In genomic region chr17:79391808-79392233, GRCh38 we compare ENCODE assay signal across 9 cellular contexts.
DNase-seq lines count a peak whose midpoint lies in the region; ATAC-seq and TF ChIP-seq lines count a peak whose summit lies in the region.
"Had no signal": no experiment of that assay in that cellular context is flagged by ENCODE, and none has a peak within 500 bp of the region (broad histone marks: within the 10 kb centered on the region; RNA-seq: fewer than 3 reads in every experiment).

No MANE protein-coding gene starts in this region.

- H2AFZ ChIP-seq in osteoblast (ENCODE audit: low read length) = no peak overlapping the region

- H3K4me2 ChIP-seq in osteoblast (ENCODE audit: insufficient read depth, low read length) = no peak overlapping the region

- TF ChIP-seq CTCF in RWPE2 (IDR thresholded peaks at IDR 0.05; ENCODE audit: poor library complexity, severe bottlenecking) (peak; percentile 83), foreskin keratinocyte (conservative IDR thresholded peaks at IDR 0.05) (peak; percentile 77), osteoblast (IDR thresholded peaks at IDR 0.05; ENCODE audit: extremely low read depth, low read depth, low read length) (peak; percentile 83), thyroid gland (IDR thresholded peaks at IDR 0.05) (peak; percentile 55 to 94 (median 81))

- H3K27ac ChIP-seq in RWPE2 (ENCODE audit: poor library complexity, severe bottlenecking) (no peak overlapping the region), foreskin keratinocyte (no peak overlapping the region), osteoblast (ENCODE audit: low read depth, low read length) (no peak overlapping the region), thyroid gland (no peak overlapping the region)

- H3K36me3 ChIP-seq in RWPE2 (ENCODE audit: low read depth) = no peaks in the 10 kb centered on the region
- H3K36me3 ChIP-seq in osteoblast (ENCODE audit: insufficient read depth, low read length) = no peaks in the 10 kb centered on the region
- H3K36me3 ChIP-seq in thyroid gland = no peaks in the 10 kb centered on the region

- H3K79me2 ChIP-seq in osteoblast (ENCODE audit: insufficient read depth, low read length) = no peaks in the 10 kb centered on the region

- DNase-seq in DMS153 (lab: John Stamatoyannopoulos, UW) (peak; percentile 8), M059J (ENCODE audit: low read depth) (peak; percentile 50), RWPE2 (ENCODE audit: low spot score) (no peak), foreskin keratinocyte (peak in 1 of 2 donors; percentile 19), osteoblast (ENCODE audit: insufficient read length, low spot score, missing footprints) (peak; percentile 96), thyroid gland (peak; percentile 70 to 78)
- peak; percentile 45 for DNase-seq in activated T-helper 2 cell treated with anti-CD3 and anti-CD28 coated beads, Interferon-gamma antibody, Interleukin-2, Interleukin-4, amounts not matched to agents 10 μg/mL and 5 μg/mL and 100 μg/mL, durations not matched to agents 14 hours and 24 hours and 36 hours (ENCODE audit: low spot score)

- H3K36me3 Mint-ChIP-seq in activated T-helper 2 cell treated with anti-CD3 and anti-CD28 coated beads, Interferon-gamma antibody, Interleukin-2, Interleukin-4, amounts not matched to agents 10 μg/mL and 5 μg/mL and 100 μg/mL, durations not matched to agents 14 hours and 24 hours and 36 hours (ENCODE audit: low read depth) = no peaks in the 10 kb centered on the region

- peaks cover 75% of the 10 kb centered on the region for H3K27me3 ChIP-seq in RWPE2 (ENCODE audit: insufficient read depth, poor library complexity, severe bottlenecking)
- peaks cover 51% of the 10 kb centered on the region for H3K27me3 ChIP-seq in foreskin keratinocyte
- peaks cover 21% of the 10 kb centered on the region for H3K27me3 ChIP-seq in osteoblast (ENCODE audit: insufficient read depth, low read length)
- peaks cover 7% of the 10 kb centered on the region for H3K27me3 ChIP-seq in thyroid gland

- H3K9me3 Mint-ChIP-seq in activated T-helper 2 cell treated with anti-CD3 and anti-CD28 coated beads, Interferon-gamma antibody, Interleukin-2, Interleukin-4, amounts not matched to agents 10 μg/mL and 5 μg/mL and 100 μg/mL, durations not matched to agents 14 hours and 24 hours and 36 hours = no peaks in the 10 kb centered on the region
- H3K9me3 Mint-ChIP-seq: T-helper 1 cell treated with Interleukin-12 subunit alpha and Interleukin-12 subunit beta and Interleukin-4 antibody, amounts not matched to agents 30 μg/mL and 1 μg/mL, for 36 hours had no signal

- peak; percentile 45; the same call in 2 of the 3 replicates for ATAC-seq in RWPE2 (ENCODE audit: low read depth)
- ATAC-seq in foreskin keratinocyte = no peak
- ATAC-seq in GM21825 (IDR thresholded peaks at IDR 0.05; ENCODE audit: unreplicated experiment) = no peak

- WGBS in thyroid gland, 2 donors = 3 to 6% methylated on average over 17 to 18 of the region's 18 CpGs

- H3K4me1 ChIP-seq in RWPE2 (ENCODE audit: insufficient read depth, poor library complexity, severe bottlenecking) (no peaks in the 10 kb centered on the region), foreskin keratinocyte (no peaks in the 10 kb centered on the region), osteoblast (ENCODE audit: insufficient read depth, low read length) (no peaks in the 10 kb centered on the region), thyroid gland (no peaks in the 10 kb centered on the region)

- H3K27me3 Mint-ChIP-seq in activated T-helper 2 cell treated with anti-CD3 and anti-CD28 coated beads, Interferon-gamma antibody, Interleukin-2, Interleukin-4, amounts not matched to agents 10 μg/mL and 5 μg/mL and 100 μg/mL, durations not matched to agents 14 hours and 24 hours and 36 hours (ENCODE audit: low read depth) = peaks cover 17% of the 10 kb centered on the region

- H3K4me3 ChIP-seq in RWPE2 (ENCODE audit: severe bottlenecking) = no peak overlapping the region
- H3K4me3 ChIP-seq in osteoblast (ENCODE audit: insufficient read depth, low read length) = no peak overlapping the region
- no peak overlapping the region for H3K4me3 ChIP-seq in thyroid gland (replicated peaks in 1 of 3)

- H4K20me1 ChIP-seq in osteoblast (ENCODE audit: insufficient read depth, low read length) = peaks cover 9% of the 10 kb centered on the region

- no peak for TF ChIP-seq POLR2A in thyroid gland (IDR thresholded peaks at IDR 0.05)

- intact Hi-C loops in activated T-helper 2 cell treated with anti-CD3 and anti-CD28 coated beads, Interferon-gamma antibody, Interleukin-2, Interleukin-4, amounts not matched to agents 10 μg/mL and 5 μg/mL and 100 μg/mL, durations not matched to agents 14 hours and 24 hours and 36 hours (cut with micrococcal nuclease) = loop anchor here (2.0 to 5.0 kb wide), 2 partner anchors 305 to 320 kb away; partner anchors contain the start of gene ENGASE
- intact Hi-C loops in thyroid gland (cut with DNase I) = loop anchor here (2.0 kb wide), 2 partner anchors 203 to 303 kb away; no protein-coding TSS in a partner anchor

- no peak overlapping the region for H3K27ac Mint-ChIP-seq in activated T-helper 2 cell treated with anti-CD3 and anti-CD28 coated beads, Interferon-gamma antibody, Interleukin-2, Interleukin-4, amounts not matched to agents 10 μg/mL and 5 μg/mL and 100 μg/mL, durations not matched to agents 14 hours and 24 hours and 36 hours
- H3K27ac Mint-ChIP-seq: T-helper 1 cell treated with Interleukin-12 subunit alpha and Interleukin-12 subunit beta and Interleukin-4 antibody, amounts not matched to agents 30 μg/mL and 1 μg/mL, for 36 hours had no signal

- H3K4me3 Mint-ChIP-seq in activated T-helper 2 cell treated with anti-CD3 and anti-CD28 coated beads, Interferon-gamma antibody, Interleukin-2, Interleukin-4, amounts not matched to agents 10 μg/mL and 5 μg/mL and 100 μg/mL, durations not matched to agents 14 hours and 24 hours and 36 hours (ENCODE audit: low read depth) = no peak overlapping the region
- H3K4me3 Mint-ChIP-seq: T-helper 1 cell treated with Interleukin-12 subunit alpha and Interleukin-12 subunit beta and Interleukin-4 antibody, amounts not matched to agents 30 μg/mL and 1 μg/mL, for 36 hours had no signal

- H3K9me3 ChIP-seq in RWPE2 (ENCODE audit: severe bottlenecking) = no peaks in the 10 kb centered on the region
- no peaks in the 10 kb centered on the region for H3K9me3 ChIP-seq in osteoblast (ENCODE audit: low read depth, low read length)
- H3K9me3 ChIP-seq in thyroid gland = no peaks in the 10 kb centered on the region

- H3K4me1 Mint-ChIP-seq in activated T-helper 2 cell treated with anti-CD3 and anti-CD28 coated beads, Interferon-gamma antibody, Interleukin-2, Interleukin-4, amounts not matched to agents 10 μg/mL and 5 μg/mL and 100 μg/mL, durations not matched to agents 14 hours and 24 hours and 36 hours (ENCODE audit: low read depth) = no peaks in the 10 kb centered on the region
